In the genomic region with DNA sequence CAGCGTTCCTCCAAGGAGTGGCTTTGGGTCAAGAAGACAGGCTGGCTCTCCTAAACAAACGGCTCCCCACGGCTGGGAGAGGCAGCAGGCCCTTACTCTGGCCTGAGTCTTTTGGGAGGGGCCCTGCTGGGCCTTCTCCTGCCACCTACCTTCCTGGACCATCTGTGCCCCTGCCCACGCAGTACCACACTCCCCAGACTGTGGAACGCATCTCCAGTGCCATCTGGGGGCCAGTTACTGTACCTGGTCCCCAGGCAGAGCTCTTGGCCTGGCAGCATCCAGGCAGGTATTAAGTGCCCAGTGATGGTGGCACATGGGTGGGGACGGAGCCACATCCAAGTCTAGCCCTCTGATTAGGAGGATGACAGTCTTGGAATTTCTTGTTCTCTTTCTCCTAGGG, we compare ENCODE assay signal across 9 cellular contexts. TPM values are rescaled to one million over a fixed set of nuclear protein-coding genes. Genes with fewer than 3 reads are reported as not detected.
DNase-seq lines count a peak whose midpoint lies in the region; ATAC-seq and TF ChIP-seq lines count a peak whose summit lies in the region.
"Had no signal": no experiment of that assay in that cellular context is flagged by ENCODE, and none has a peak within 500 bp of the region (broad histone marks: within the 10 kb centered on the region; RNA-seq: fewer than 3 reads in every experiment).

No MANE protein-coding gene starts in this region.

- no peak for DNase-seq in cardiac muscle cell (ENCODE audit: low read depth in 1 of 2, low spot score in 1 of 2)
- no peak for DNase-seq in heart right ventricle
- peak; percentile 39 for DNase-seq in T follicular helper cell (ENCODE audit: low read depth)
- peak; percentile 43 to 45 (median 45) for DNase-seq in effector memory CD8-positive, alpha-beta T cell
- DNase-seq in tibial nerve (ENCODE audit: low spot score in 2 of 2): no peak
- no peak for DNase-seq in HCEC 1CT
- DNase-seq in HPDE6-E6E7 (ENCODE audit: extremely low spot score): no peak
- DNase-seq: GF-D8 had no signal

- H3K36me3 ChIP-seq in cardiac muscle cell (peaks cover 7% of the 10 kb centered on the region), heart right ventricle (peaks cover 0 to 41% (median 0%) of the 10 kb centered on the region in 9 donors), tibial nerve (peaks cover 0 to 55% (median 8%) of the 10 kb centered on the region in 3 donors)

- H3K27ac ChIP-seq in cardiac muscle cell: no peak overlapping the region
- no peak overlapping the region for H3K27ac ChIP-seq in heart right ventricle
- no peak overlapping the region for H3K27ac ChIP-seq in tibial nerve

- peaks cover 0 to 3% of the 10 kb centered on the region in 2 donors for H3K4me1 Mint-ChIP-seq in effector memory CD8-positive, alpha-beta T cell (ENCODE audit: low read depth in 2 of 2)

- H3K27me3 ChIP-seq in cardiac muscle cell (no peaks in the 10 kb centered on the region), heart right ventricle (no peaks in the 10 kb centered on the region), tibial nerve (no peaks in the 10 kb centered on the region)

- H3K36me3 Mint-ChIP-seq in effector memory CD8-positive, alpha-beta T cell (ENCODE audit: insufficient read depth): peaks cover 19% of the 10 kb centered on the region

- peak; percentile 2 for TF ChIP-seq CTCF in cardiac muscle cell (IDR thresholded peaks at IDR 0.05; ENCODE audit: low read depth, low read length)
- TF ChIP-seq CTCF in heart right ventricle (IDR thresholded peaks at IDR 0.05): peak in 3 of 9 donors; percentile 8 to 38 (median 14)
- no peak for TF ChIP-seq CTCF in tibial nerve (IDR thresholded peaks at IDR 0.05)

- H3K9me3 ChIP-seq in cardiac muscle cell (ENCODE audit: low read depth) (no peaks in the 10 kb centered on the region), heart right ventricle (no peaks in the 10 kb centered on the region), tibial nerve (no peaks in the 10 kb centered on the region)

- no peak overlapping the region for H3K4me3 ChIP-seq in cardiac muscle cell
- H3K4me3 ChIP-seq in heart right ventricle: no peak overlapping the region
- no peak overlapping the region for H3K4me3 ChIP-seq in tibial nerve

- no peak overlapping the region for H3K4me3 Mint-ChIP-seq in effector memory CD8-positive, alpha-beta T cell

- WGBS in heart right ventricle, 2 donors: 80 to 81% methylated on average over 6 of the region's 6 CpGs
- 64 to 74% methylated on average over 6 of the region's 6 CpGs for WGBS in tibial nerve, 2 donors

- no peak for TF ChIP-seq POLR2A in tibial nerve (IDR thresholded peaks at IDR 0.05)

- H3K27me3 Mint-ChIP-seq in effector memory CD8-positive, alpha-beta T cell: no peaks in the 10 kb centered on the region

- H3K9me3 Mint-ChIP-seq in effector memory CD8-positive, alpha-beta T cell: no peaks in the 10 kb centered on the region

- intact Hi-C loops in heart right ventricle (cut with DNase I): no loop called here

- H3K4me1 ChIP-seq in cardiac muscle cell (ENCODE audit: low read depth): no peaks in the 10 kb centered on the region
- H3K4me1 ChIP-seq in heart right ventricle: no peaks in the 10 kb centered on the region
- H3K4me1 ChIP-seq in tibial nerve: no peaks in the 10 kb centered on the region

- ATAC-seq in heart right ventricle (no peak), HG02870 (IDR thresholded peaks at IDR 0.05; ENCODE audit: unreplicated experiment) (no peak)
- peak; percentile 92 for ATAC-seq in effector memory CD8-positive, alpha-beta T cell (replicated peaks)

- peak overlapping the region in 1 of 2 donors; percentile 77 for H3K27ac Mint-ChIP-seq in effector memory CD8-positive, alpha-beta T cell

- TF ChIP-seq EP300 in tibial nerve (IDR thresholded peaks at IDR 0.05): no peak

RNA-seq across cellular contexts. Expression of a gene that starts 14.4 kb away (rescaled TPM):
- total RNA-seq in cardiac muscle cell: 31.8 and 82.4 TPM in 2 replicates
- 26.7 and 31.7 TPM in 2 replicates for polyA plus RNA-seq in cardiac muscle cell
- 1 to 10 TPM; 4.4 to 8.6 (median 6.2) TPM for total RNA-seq in heart right ventricle
- 1 to 10 TPM; 7.9 TPM for polyA plus RNA-seq in heart right ventricle
- total RNA-seq in tibial nerve: 10 to 100 TPM; 17.4 to 21.0 (median 19.1) TPM

RNA-seq across cellular contexts. Expression of a gene that starts 14.5 kb away (rescaled TPM):
- 34.9 and 46.0 TPM in 2 replicates for total RNA-seq in cardiac muscle cell
- 26.8 and 27.6 TPM in 2 replicates for polyA plus RNA-seq in cardiac muscle cell
- total RNA-seq in heart right ventricle: 10 to 100 TPM in 4 of 10 donors, 1 to 10 TPM in 6; 8.1 to 12.2 (median 9.5) TPM
- polyA plus RNA-seq in heart right ventricle: 10 to 100 TPM in 1 of 2 donors, 1 to 10 TPM in 1; 6.5 to 21.3 TPM
- 10 to 100 TPM; 14.6 to 41.4 (median 28.2) TPM for total RNA-seq in tibial nerve

RNA-seq across cellular contexts. Expression of a gene that starts 16.9 kb away (rescaled TPM):
- 20.4 and 31.0 TPM in 2 replicates for total RNA-seq in cardiac muscle cell
- 23.0 and 25.5 TPM in 2 replicates for polyA plus RNA-seq in cardiac muscle cell
- 10 to 100 TPM in 1 of 10 donors, 1 to 10 TPM in 9; 1.7 to 11.6 (median 3.7) TPM for total RNA-seq in heart right ventricle
- 1 to 10 TPM; 2.0 to 5.8 TPM for polyA plus RNA-seq in heart right ventricle
- 10 to 100 TPM in 1 of 4 donors, 1 to 10 TPM in 3; 4.4 to 18.6 (median 7.7) TPM for total RNA-seq in tibial nerve

RNA-seq across cellular contexts. Expression of a gene that starts 28.5 kb away (rescaled TPM):
- 31.8 and 65.3 TPM in 2 replicates for total RNA-seq in cardiac muscle cell
- polyA plus RNA-seq in cardiac muscle cell: 92.3 and 121 TPM in 2 replicates
- total RNA-seq in heart right ventricle: 10 to 100 TPM; 40.1 to 74.1 (median 52.7) TPM
- polyA plus RNA-seq in heart right ventricle: 100 to 1,000 TPM; 127 to 228 TPM
- 10 to 100 TPM in 3 of 4 donors, 1 to 10 TPM in 1; 9.6 to 24.0 (median 18.9) TPM for total RNA-seq in tibial nerve

RNA-seq across cellular contexts. Expression of a gene that starts 54.1 kb away (rescaled TPM):
- 46.9 and 60.1 TPM in 2 replicates for total RNA-seq in cardiac muscle cell
- 60.0 and 76.3 TPM in 2 replicates for polyA plus RNA-seq in cardiac muscle cell
- total RNA-seq in heart right ventricle: 10 to 100 TPM in 9 of 10 donors, 1 to 10 TPM in 1; 7.1 to 14.7 (median 11.3) TPM
- 10 to 100 TPM; 14.8 to 28.2 TPM for polyA plus RNA-seq in heart right ventricle
- 10 to 100 TPM; 34.7 to 62.1 (median 48.5) TPM for total RNA-seq in tibial nerve

Comparison
In these comparisons a context has a peak if more than half of its experiments do, and no peak if none do; other contexts are left out.
1. DNase-seq: peak in T follicular helper cell (single experiment) and effector memory CD8-positive, alpha-beta T cell (3 of 3); none in cardiac muscle cell (0 of 2), heart right ventricle (0 of 2), tibial nerve (0 of 2), HCEC 1CT (single experiment) and HPDE6-E6E7 (single experiment).